In the genomic region with DNA sequence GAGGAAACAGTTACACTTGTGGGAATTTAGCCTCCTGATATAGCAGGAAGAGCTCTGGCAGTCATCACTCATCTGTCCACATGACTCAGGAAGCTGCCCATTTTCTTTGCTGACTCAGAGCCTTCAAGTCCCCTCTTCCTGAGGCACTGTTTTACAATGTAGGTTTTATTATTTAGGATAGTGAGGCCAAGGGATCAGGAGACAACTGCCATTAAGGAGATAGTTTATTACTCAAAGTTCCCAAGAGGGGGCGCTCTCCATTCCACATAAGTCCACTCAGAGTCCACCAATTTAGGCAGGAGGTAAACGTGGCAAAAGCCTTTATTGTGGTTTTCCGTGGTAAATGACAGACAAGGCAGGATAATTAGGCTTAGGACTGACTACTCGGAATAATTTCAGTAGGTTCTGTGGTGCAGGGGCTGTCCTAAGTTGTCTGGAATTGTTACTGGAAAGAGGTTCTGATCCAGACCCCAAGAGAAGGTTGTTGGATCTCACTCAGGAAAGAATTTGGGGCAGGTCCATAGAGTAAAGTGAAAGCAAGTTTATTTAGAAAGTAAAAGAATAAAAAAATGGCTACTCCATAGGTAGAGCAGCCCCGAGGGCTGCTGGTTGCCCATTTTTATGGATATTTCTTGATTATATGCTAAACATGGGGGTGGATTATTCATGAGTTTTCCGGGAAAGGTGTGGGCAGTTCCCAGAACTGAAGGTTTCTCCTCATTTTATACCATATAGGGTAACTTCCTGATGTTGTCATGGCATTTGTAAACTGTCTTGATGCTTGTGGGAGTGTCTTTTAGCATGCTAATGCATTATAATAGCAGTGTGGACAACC, we compare ENCODE assay signal across 1 cellular context.
TF ChIP-seq lines count a peak whose summit lies in the region.

No MANE protein-coding gene starts in this region.

TF ChIP-seq in IMR-90, 13 proteins besides CTCF, POLR2A, EP300 and RAD21 (continued from another document):
- TF ChIP-seq CHD1 (IDR thresholded peaks at IDR 0.05; ENCODE audit: low read depth, low read length) (no peak), MXI1 (IDR thresholded peaks at IDR 0.05; ENCODE audit: borderline replicate concordance, low read depth, low read length) (no peak), RFX5 (IDR thresholded peaks at IDR 0.05; ENCODE audit: low read depth, low read length) (no peak), RCOR1 (IDR thresholded peaks at IDR 0.05; ENCODE audit: insufficient replicate concordance, low read length) (no peak), MAZ (IDR thresholded peaks at IDR 0.05; ENCODE audit: borderline replicate concordance, low read depth, low read length) (no peak), BHLHE40 (IDR thresholded peaks at IDR 0.05; ENCODE audit: low read depth, low read length) (no peak), CEBPB (IDR thresholded peaks at IDR 0.05; ENCODE audit: low read depth, low read length) (no peak)
- TF ChIP-seq, protein P1, sequence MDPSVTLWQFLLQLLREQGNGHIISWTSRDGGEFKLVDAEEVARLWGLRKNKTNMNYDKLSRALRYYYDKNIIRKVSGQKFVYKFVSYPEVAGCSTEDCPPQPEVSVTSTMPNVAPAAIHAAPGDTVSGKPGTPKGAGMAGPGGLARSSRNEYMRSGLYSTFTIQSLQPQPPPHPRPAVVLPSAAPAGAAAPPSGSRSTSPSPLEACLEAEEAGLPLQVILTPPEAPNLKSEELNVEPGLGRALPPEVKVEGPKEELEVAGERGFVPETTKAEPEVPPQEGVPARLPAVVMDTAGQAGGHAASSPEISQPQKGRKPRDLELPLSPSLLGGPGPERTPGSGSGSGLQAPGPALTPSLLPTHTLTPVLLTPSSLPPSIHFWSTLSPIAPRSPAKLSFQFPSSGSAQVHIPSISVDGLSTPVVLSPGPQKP (IDR thresholded peaks at IDR 0.05; ENCODE audit: borderline replicate concordance, low read depth, low read length), result no peak
